In genomic region chr18:48440924-48441323, GRCh38 we compare ENCODE assay signal across 27 cellular contexts. TPM values are rescaled to one million over a fixed set of nuclear protein-coding genes. Genes with fewer than 3 reads are reported as not detected.
A peak's percentile ranks its signal among the peaks of the same experiment; 100 is the strongest.
DNase-seq lines count a peak whose midpoint lies in the region; ATAC-seq and TF ChIP-seq lines count a peak whose summit lies in the region.
"Had no signal": no experiment of that assay in that cellular context is flagged by ENCODE, and none has a peak within 500 bp of the region (broad histone marks: within the 10 kb centered on the region; RNA-seq: fewer than 3 reads in every experiment).

No MANE protein-coding gene starts in this region.

- WGBS in mammary epithelial cell (ENCODE audit: low coverage, missing lambda C conversion rate), result 44% methylated on average over 9 of the region's 9 CpGs

- H3K4me1 Mint-ChIP-seq in activated CD4-positive, alpha-beta T cell treated with anti-CD3 and anti-CD28 coated beads, Interleukin-2, amount 10 ng/mL, durations not matched to agents 24 days and 14 days, result peaks cover 2% of the 10 kb centered on the region
- H3K4me1 Mint-ChIP-seq: activated naive CD8-positive, alpha-beta T cell treated with anti-CD3 and anti-CD28 coated beads, Interleukin-2, amount 50 U/mL, for 24 hours had no signal

- no peak overlapping the region for H3K27ac Mint-ChIP-seq in activated CD4-positive, alpha-beta T cell treated with anti-CD3 and anti-CD28 coated beads, Interleukin-2, amount 10 ng/mL, durations not matched to agents 24 days and 14 days
- H3K27ac Mint-ChIP-seq: activated naive CD8-positive, alpha-beta T cell treated with anti-CD3 and anti-CD28 coated beads, Interleukin-2, amount 50 U/mL, for 24 hours; T-helper 2 cell treated with Interferon-gamma antibody and Interleukin-4, amounts not matched to agents 5 μg/mL and 100 μg/mL, for 36 hours had no signal

- no peaks in the 10 kb centered on the region for H3K79me2 ChIP-seq in mammary epithelial cell (ENCODE audit: insufficient read depth, low read length)

- in situ Hi-C loops in mammary epithelial cell (cut with MboI; ENCODE audit: low sequenced_read_pairs in 2 of 2), result loop anchor here (5.0 to 10.0 kb wide), 3 partner anchors 96 to 409 kb away; no protein-coding TSS in a partner anchor

- no peaks in the 10 kb centered on the region for H3K36me3 Mint-ChIP-seq in activated CD4-positive, alpha-beta T cell treated with anti-CD3 and anti-CD28 coated beads, Interleukin-2, amount 10 ng/mL, durations not matched to agents 24 days and 14 days (ENCODE audit: low read depth)

- no peak overlapping the region for H3K4me3 Mint-ChIP-seq in activated CD4-positive, alpha-beta T cell treated with anti-CD3 and anti-CD28 coated beads, Interleukin-2, amount 10 ng/mL, durations not matched to agents 24 days and 14 days
- H3K4me3 Mint-ChIP-seq: activated naive CD8-positive, alpha-beta T cell treated with anti-CD3 and anti-CD28 coated beads, Interleukin-2, amount 50 U/mL, for 24 hours; activated T-cell treated with anti-CD3 and anti-CD28 coated beads, Interleukin-2, amount 50 U/mL, for 4 hours; T-helper 2 cell treated with Interferon-gamma antibody and Interleukin-4, amounts not matched to agents 5 μg/mL and 100 μg/mL, for 36 hours had no signal

- BruUV-seq in mammary epithelial cell (replicated peaks; lab: Mats Ljungman, UMichigan), result no TSS peak

- peaks cover 60% of the 10 kb centered on the region for H3K27me3 Mint-ChIP-seq in activated CD4-positive, alpha-beta T cell treated with anti-CD3 and anti-CD28 coated beads, Interleukin-2, amount 10 ng/mL, durations not matched to agents 24 days and 14 days

- H3K4me2 ChIP-seq in mammary epithelial cell (ENCODE audit: insufficient read depth, low read depth, low read length), result no peak overlapping the region

- H3K9me3 Mint-ChIP-seq in activated CD4-positive, alpha-beta T cell treated with anti-CD3 and anti-CD28 coated beads, Interleukin-2, amount 10 ng/mL, durations not matched to agents 24 days and 14 days, result no peaks in the 10 kb centered on the region
- H3K9me3 Mint-ChIP-seq: activated naive CD8-positive, alpha-beta T cell treated with anti-CD3 and anti-CD28 coated beads, Interleukin-2, amount 50 U/mL, for 24 hours; activated T-cell treated with anti-CD3 and anti-CD28 coated beads, Interleukin-2, amount 50 U/mL, for 4 hours; T-helper 2 cell treated with Interferon-gamma antibody and Interleukin-4, amounts not matched to agents 5 μg/mL and 100 μg/mL, for 36 hours had no signal

- peaks cover 23% of the 10 kb centered on the region for H3K4me1 ChIP-seq in mammary epithelial cell (ENCODE audit: insufficient read depth, low read length)
- H3K4me1 ChIP-seq in left ventricle myocardium inferior, result peaks cover 20% of the 10 kb centered on the region
- H3K4me1 ChIP-seq in uterus, result no peaks in the 10 kb centered on the region

- no peak overlapping the region for H3K27ac ChIP-seq in mammary epithelial cell (ENCODE audit: insufficient read depth, low read depth, low read length)
- H3K27ac ChIP-seq in left ventricle myocardium inferior (replicated peaks), result peak overlapping the region; percentile 41
- H3K27ac ChIP-seq in uterus, result peak overlapping the region; percentile 3 to 4
- H3K27ac ChIP-seq: brain microvascular endothelial cell had no signal

- intact Hi-C loops in mammary epithelial cell (cut with micrococcal nuclease), result no loop called here
- intact Hi-C loops in left ventricle myocardium inferior (cut with micrococcal nuclease), result loop anchor here (10.0 kb wide), 1 partner anchor 96 kb away; no protein-coding TSS in a partner anchor
- intact Hi-C loops in sciatic nerve (cut with DNase I), result loop anchor here (10.0 kb wide), 1 partner anchor 416 kb away; no protein-coding TSS in a partner anchor
- intact Hi-C loops in uterus (cut with DNase I; ENCODE audit: low total_unique reads), result no loop called here
- intact Hi-C loops in activated CD4-positive, alpha-beta T cell treated with anti-CD3 and anti-CD28 coated beads, Interleukin-2, amount 10 ng/mL, durations not matched to agents 24 days and 14 days (cut with micrococcal nuclease), result no loop called here

- TF ChIP-seq POLR2A in uterus (IDR thresholded peaks at IDR 0.05), result no peak

- no peaks in the 10 kb centered on the region for H3K36me3 ChIP-seq in mammary epithelial cell (ENCODE audit: insufficient read depth, low read length)
- H3K36me3 ChIP-seq in left ventricle myocardium inferior, result no peaks in the 10 kb centered on the region
- no peaks in the 10 kb centered on the region for H3K36me3 ChIP-seq in uterus
- H3K36me3 ChIP-seq: brain microvascular endothelial cell had no signal

- dilution Hi-C loops in mammary epithelial cell (cut with HindIII; ENCODE audit: low sequenced_read_pairs), result no loop called here

- ATAC-seq in sciatic nerve (peak; percentile 81), HG03469 (IDR thresholded peaks at IDR 0.05; ENCODE audit: unreplicated experiment) (no peak)
- no peak for ATAC-seq in stimulated activated naive CD8-positive, alpha-beta T cell treated with anti-CD3 and anti-CD28 coated beads, Interleukin-15, Interleukin-2, amounts not matched to agents 100 U/mL and 50 U/mL, for 24 hours
- ATAC-seq: activated naive CD8-positive, alpha-beta T cell treated with anti-CD3 and anti-CD28 coated beads, Interleukin-2, amount 50 U/mL, for 24 hours; activated T-cell treated with anti-CD3 and anti-CD28 coated beads, Interleukin-2, amount 50 U/mL, for 4 hours; PC-3 had no signal

- DNase-seq in mammary epithelial cell, result no peak
- no peak for DNase-seq in left ventricle myocardium inferior
- DNase-seq in sciatic nerve (ENCODE audit: low spot score), result no peak
- no peak for DNase-seq in uterus
- no peak for DNase-seq in activated CD4-positive, alpha-beta T cell treated with anti-CD3 and anti-CD28 coated beads, Interleukin-2, amount 10 ng/mL, durations not matched to agents 24 days and 14 days
- DNase-seq in stimulated activated naive CD8-positive, alpha-beta T cell treated with anti-CD3 and anti-CD28 coated beads, Interleukin-15, Interleukin-2, amounts not matched to agents 100 U/mL and 50 U/mL, for 24 hours, result no peak
- DNase-seq: activated CD4-positive, alpha-beta T cell treated with anti-CD3 and anti-CD28 coated beads for 4 hours; activated naive CD8-positive, alpha-beta T cell treated with anti-CD3 and anti-CD28 coated beads, Interleukin-2, amount 50 U/mL, for 24 hours; activated T-cell treated with anti-CD3 and anti-CD28 coated beads, Interleukin-2, amount 50 U/mL, for 4 hours; brain microvascular endothelial cell; COR-L47; effector memory CD4-positive, alpha-beta T cell; erythroblast; foreskin melanocyte; GDM1; IMR-90; mesendoderm; NCI-H1048; NCI-H1694; NK-92 treated with Interleukin-12 subunit alpha and Interleukin-12 subunit beta, amount 100 ng/mL, for 24 hours; occipital lobe; PC-3; retina; stimulated activated CD4-positive, alpha-beta T cell treated with anti-CD3 and anti-CD28 coated beads, Interleukin-2, amount 100 ng/mL, for 48 hours had no signal

- H3K9me3 ChIP-seq in mammary epithelial cell (replicated peaks; ENCODE audit: insufficient read depth, low read length) (no peaks in the 10 kb centered on the region), left ventricle myocardium inferior (replicated peaks) (no peaks in the 10 kb centered on the region), uterus (no peaks in the 10 kb centered on the region)

- TF ChIP-seq CTCF in mammary epithelial cell (conservative IDR thresholded peaks at IDR 0.05 in 1 of 2, IDR thresholded peaks at IDR 0.05 in 1 of 2; ENCODE audit: extremely low read depth in 1 of 2, insufficient read depth in 1 of 2, low read depth in 1 of 2, low read length in 2 of 2) (no peak), left ventricle myocardium inferior (IDR thresholded peaks at IDR 0.05; ENCODE audit: borderline replicate concordance) (no peak), uterus (IDR thresholded peaks at IDR 0.05) (no peak)

- no peaks in the 10 kb centered on the region for H4K20me1 ChIP-seq in mammary epithelial cell (ENCODE audit: insufficient read depth, low read length)

- no peaks in the 10 kb centered on the region for H3K27me3 ChIP-seq in mammary epithelial cell (ENCODE audit: insufficient read depth, low read length)
- H3K27me3 ChIP-seq in left ventricle myocardium inferior (ENCODE audit: low read depth), result peaks cover 15% of the 10 kb centered on the region
- no peaks in the 10 kb centered on the region for H3K27me3 ChIP-seq in uterus

- H3K4me3 ChIP-seq in mammary epithelial cell (replicated peaks in 1 of 3; ENCODE audit: insufficient read depth in 1 of 3, low read depth in 2 of 3, low read length in 3 of 3) (no peak overlapping the region), left ventricle myocardium inferior (peak overlapping the region; percentile 40), uterus (no peak overlapping the region)

- H2AFZ ChIP-seq in mammary epithelial cell (ENCODE audit: low read depth, low read length), result peak overlapping the region; percentile 75

- no peak overlapping the region for H3K9ac ChIP-seq in mammary epithelial cell (ENCODE audit: insufficient read depth, low read length)

- CTCF ChIA-PET in mammary epithelial cell (lab: Charles Lee; ENCODE audit: low non-redundant PET), result no interaction called here

RNA-seq across cellular contexts. Expression of gene ZBTB7C, which starts 31.7 kb away (rescaled TPM):
- total RNA-seq in mammary epithelial cell, result 1 to 10 TPM; 3.4 to 4.2 TPM
- 2.4 TPM for polyA plus RNA-seq in mammary epithelial cell
- polyA minus RNA-seq in mammary epithelial cell, result 5.3 TPM
- total RNA-seq in left ventricle myocardium inferior, result 2.7 TPM
- 44.2 TPM for total RNA-seq in sciatic nerve
- 10 to 100 TPM in 2 of 4 donors, 1 to 10 TPM in 2; 1.0 to 11.2 (median 7.9) TPM for total RNA-seq in uterus
- 0.56 and 0.64 TPM in 2 replicates for total RNA-seq in activated CD4-positive, alpha-beta T cell treated with anti-CD3 and anti-CD28 coated beads, Interleukin-2, amount 10 ng/mL, durations not matched to agents 24 days and 14 days
- total RNA-seq: IMR-90 had no signal
- polyA plus RNA-seq: AG04450, IMR-90 had no signal

Comparison
In these comparisons a context has a peak if more than half of its experiments do, and no peak if none do; other contexts are left out.
1. intact Hi-C loops: an anchor here in left ventricle myocardium inferior (10.0 kb wide) and sciatic nerve (10.0 kb wide); none called in mammary epithelial cell, uterus and activated CD4-positive, alpha-beta T cell treated with anti-CD3 and anti-CD28 coated beads, Interleukin-2, amount 10 ng/mL, durations not matched to agents 24 days and 14 days.